8 cellular contexts compared by ENCODE assay signal in genomic region chr9:122941560-122942234, GRCh38. TPM values are rescaled to one million over a fixed set of nuclear protein-coding genes. Genes with fewer than 3 reads are reported as not detected.
A peak's percentile ranks its signal among the peaks of the same experiment; 100 is the strongest.
DNase-seq lines count a peak whose midpoint lies in the region; ATAC-seq and TF ChIP-seq lines count a peak whose summit lies in the region.

No MANE protein-coding gene starts in this region.

- DNase-seq in AG04449 (ENCODE audit: low read depth, low spot score) (no peak), SJCRH30 (no peak), epithelial cell of prostate (ENCODE audit: low read depth, low spot score) (no peak), myocyte (ENCODE audit: low read depth) (peak; percentile 64), HEK293T (ENCODE audit: extremely low spot score) (no peak), DMS53 treated with DMSO at 0.1 percent for 48 hours (lab: John Stamatoyannopoulos, UW; ENCODE audit: unreplicated experiment) (no peak)

- H3K4me3 ChIP-seq in AG04449 (ENCODE audit: low read depth, low read length) (peak overlapping the region; percentile 85), SJCRH30 (peak overlapping the region; percentile 93)

- no peaks in the 10 kb centered on the region for H3K27me3 ChIP-seq in SJCRH30

- POLR2A ChIA-PET in AG04449 (lab: Yijun Ruan, JAX) = interaction anchor here (1.3 to 2.4 kb wide), 4 partner anchors 10 to 49 kb away, joined by 3 to 14 read pairs (median 10); partner anchors contain the start of genes RC3H2, ZBTB26 and ZBTB6
- POLR2A ChIA-PET in HEK293T (lab: Yijun Ruan, JAX) = interaction anchor here (0.8 to 2.4 kb wide), 10 partner anchors 10 to 379 kb away, joined by 3 to 63 read pairs (median 7); partner anchors contain the start of genes RC3H2, ZBTB26 and ZBTB6

- H3K9me3 ChIP-seq in SJCRH30 (replicated peaks) = no peaks in the 10 kb centered on the region

- H3K36me3 ChIP-seq in SJCRH30 = peaks cover 14% of the 10 kb centered on the region; the same call in 1 of the 2 replicates

- H3K4me1 ChIP-seq in SJCRH30 = no peaks in the 10 kb centered on the region

- peak; percentile 3 for ATAC-seq in GM21515 (IDR thresholded peaks at IDR 0.05; ENCODE audit: unreplicated experiment)
- ATAC-seq in HG03135 (IDR thresholded peaks at IDR 0.05; ENCODE audit: unreplicated experiment) = no peak

- TF ChIP-seq CTCF in AG04449 (IDR thresholded peaks at IDR 0.05; ENCODE audit: insufficient read depth, low read length, missing control alignments) = no peak

- CTCF ChIA-PET in AG04449 (lab: Yijun Ruan, JAX) = interaction anchor here (0.8 to 1.5 kb wide), 2 partner anchors 49 to 408 kb away, joined by 3 to 4 read pairs; no protein-coding TSS in a partner anchor
- CTCF ChIA-PET in HEK293T (lab: Yijun Ruan, JAX) = interaction anchor here (0.9 kb wide), 1 partner anchor 29 kb away, joined by 5 read pairs; the partner anchor contains the start of gene ZBTB6

- H3K27ac ChIP-seq in SJCRH30 (peak overlapping the region; percentile 72), epithelial cell of prostate (peak overlapping the region; percentile 86)

TF ChIP-seq in HEK293T, 16 proteins besides CTCF, POLR2A, EP300 and RAD21:
- TF ChIP-seq FOXK2 (IDR thresholded peaks at IDR 0.05) (no peak), ELF4 (IDR thresholded peaks at IDR 0.05) (no peak), SP1 (IDR thresholded peaks at IDR 0.05) (no peak), CTBP1 (IDR thresholded peaks at IDR 0.05; ENCODE audit: borderline replicate concordance) (no peak), PKNOX1 (IDR thresholded peaks at IDR 0.05) (no peak), FOXA1 (IDR thresholded peaks at IDR 0.05) (no peak), SUZ12 (IDR thresholded peaks at IDR 0.05) (no peak), FOXM1 (IDR thresholded peaks at IDR 0.05; ENCODE audit: borderline replicate concordance) (no peak), NFRKB (IDR thresholded peaks at IDR 0.05) (no peak), TARDBP (IDR thresholded peaks at IDR 0.05) (no peak), ZNF384 (IDR thresholded peaks at IDR 0.05) (no peak), ARNT (IDR thresholded peaks at IDR 0.05) (no peak), HDGF (IDR thresholded peaks at IDR 0.05; ENCODE audit: borderline replicate concordance) (no peak), LEF1 (IDR thresholded peaks at IDR 0.05; ENCODE audit: borderline replicate concordance) (no peak), BHLHE40 (IDR thresholded peaks at IDR 0.05; ENCODE audit: borderline replicate concordance) (no peak), L3MBTL2 (conservative IDR thresholded peaks at IDR 0.05) (no peak)

RNA-seq across cellular contexts. Expression of gene RABGAP1, which starts 0.9 kb away (rescaled TPM):
- total RNA-seq in SJCRH30 (2014; rRNA removed; shearing (Covaris generic)) = 52.9 and 57.4 TPM in 2 replicates
- total RNA-seq in myocyte = 32.5 and 36.0 TPM in 2 replicates
- polyA plus RNA-seq in myocyte (2012) = 24.7 TPM

RNA-seq across cellular contexts. Expression of gene ZBTB26, which starts 10.4 kb away (rescaled TPM):
- total RNA-seq in SJCRH30 (2014; rRNA removed; shearing (Covaris generic)) = 10.0 and 12.4 TPM in 2 replicates
- total RNA-seq in myocyte = 3.8 and 7.0 TPM in 2 replicates
- polyA plus RNA-seq in myocyte (2012) = 2.6 TPM

RNA-seq across cellular contexts. Expression of gene ZBTB6, which starts 28.6 kb away (rescaled TPM):
- 26.2 and 27.0 TPM in 2 replicates for total RNA-seq in SJCRH30 (2014; rRNA removed; shearing (Covaris generic))
- total RNA-seq in myocyte = 14.4 and 17.1 TPM in 2 replicates
- 4.1 TPM for polyA plus RNA-seq in myocyte (2012)

RNA-seq across cellular contexts. Expression of gene RC3H2, which starts 36.5 kb away (rescaled TPM):
- total RNA-seq in SJCRH30 (2014; rRNA removed; shearing (Covaris generic)) = 84.7 and 91.0 TPM in 2 replicates
- total RNA-seq in myocyte = 89.2 and 130 TPM in 2 replicates
- polyA plus RNA-seq in myocyte (2012) = 25.4 TPM
